1 cellular context compared by ENCODE assay signal in the genomic region with DNA sequence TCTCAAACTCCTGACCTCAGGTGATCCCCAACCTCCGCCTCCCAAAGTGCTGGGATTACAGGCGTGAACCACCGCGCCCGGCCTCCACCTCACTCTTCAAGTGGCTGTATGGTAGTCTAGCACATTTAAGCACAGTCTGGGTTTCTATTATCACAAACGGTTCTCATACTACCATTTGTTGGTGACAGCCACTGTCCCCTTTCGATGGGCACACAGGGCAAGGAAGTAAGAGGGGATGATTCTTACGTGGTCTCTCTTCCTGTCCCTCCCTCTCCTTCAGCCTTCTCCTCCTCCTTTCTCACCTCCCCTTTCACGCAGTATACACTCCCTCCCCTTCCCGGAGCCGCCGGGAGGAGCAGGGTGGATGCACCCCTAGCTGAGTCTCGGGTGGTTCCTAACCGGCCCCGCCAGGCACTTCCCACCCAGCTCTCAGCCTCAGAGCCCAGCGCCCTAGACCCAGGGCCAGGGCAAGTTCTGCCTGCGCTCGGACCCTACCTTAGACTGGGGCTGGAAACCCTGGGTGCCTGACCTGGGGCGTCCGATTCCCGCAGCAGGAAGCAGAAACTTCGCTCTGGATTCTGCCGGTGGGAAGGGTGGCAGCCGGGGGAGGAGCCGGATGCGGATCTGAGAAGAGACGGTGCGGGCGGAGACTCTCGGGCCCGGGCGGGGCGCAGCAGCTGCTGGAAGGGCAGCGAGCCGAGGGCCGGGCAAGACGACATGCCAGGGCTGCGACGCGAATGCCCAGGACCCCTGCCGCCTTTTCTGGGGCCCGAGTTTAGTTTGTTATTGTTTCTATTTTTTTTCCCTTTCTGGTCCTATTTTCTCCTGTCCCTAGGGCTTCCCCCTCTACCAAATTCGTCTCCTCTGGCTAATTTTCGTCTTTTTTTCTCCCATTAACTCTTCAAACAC.
A peak's percentile ranks its signal among the peaks of the same experiment; 100 is the strongest.
TF ChIP-seq lines count a peak whose summit lies in the region.

A gene (minus strand): TSS at position 626 of the 909 bp plus-strand sequence. CDS start 5,062 bp downstream, outside the sequence.

TF ChIP-seq in WTC11, 78 proteins besides CTCF, POLR2A, EP300 and RAD21 (continued from another document):
- TF ChIP-seq, protein P1, sequence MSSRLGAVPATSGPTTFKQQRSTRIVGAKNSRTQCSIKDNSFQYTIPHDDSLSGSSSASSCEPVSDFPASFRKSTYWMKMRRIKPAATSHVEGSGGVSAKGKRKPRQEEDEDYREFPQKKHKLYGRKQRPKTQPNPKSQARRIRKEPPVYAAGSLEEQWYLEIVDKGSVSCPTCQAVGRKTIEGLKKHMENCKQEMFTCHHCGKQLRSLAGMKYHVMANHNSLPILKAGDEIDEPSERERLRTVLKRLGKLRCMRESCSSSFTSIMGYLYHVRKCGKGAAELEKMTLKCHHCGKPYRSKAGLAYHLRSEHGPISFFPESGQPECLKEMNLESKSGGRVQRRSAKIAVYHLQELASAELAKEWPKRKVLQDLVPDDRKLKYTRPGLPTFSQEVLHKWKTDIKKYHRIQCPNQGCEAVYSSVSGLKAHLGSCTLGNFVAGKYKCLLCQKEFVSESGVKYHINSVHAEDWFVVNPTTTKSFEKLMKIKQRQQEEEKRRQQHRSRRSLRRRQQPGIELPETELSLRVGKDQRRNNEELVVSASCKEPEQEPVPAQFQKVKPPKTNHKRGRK (CRISPR knock-in tag; IDR thresholded peaks at IDR 0.05; ENCODE audit: borderline replicate concordance), result 0 out of 2 replicates have a peak, but pooled peaks have one; percentile 76
- TF ChIP-seq, protein P2, sequence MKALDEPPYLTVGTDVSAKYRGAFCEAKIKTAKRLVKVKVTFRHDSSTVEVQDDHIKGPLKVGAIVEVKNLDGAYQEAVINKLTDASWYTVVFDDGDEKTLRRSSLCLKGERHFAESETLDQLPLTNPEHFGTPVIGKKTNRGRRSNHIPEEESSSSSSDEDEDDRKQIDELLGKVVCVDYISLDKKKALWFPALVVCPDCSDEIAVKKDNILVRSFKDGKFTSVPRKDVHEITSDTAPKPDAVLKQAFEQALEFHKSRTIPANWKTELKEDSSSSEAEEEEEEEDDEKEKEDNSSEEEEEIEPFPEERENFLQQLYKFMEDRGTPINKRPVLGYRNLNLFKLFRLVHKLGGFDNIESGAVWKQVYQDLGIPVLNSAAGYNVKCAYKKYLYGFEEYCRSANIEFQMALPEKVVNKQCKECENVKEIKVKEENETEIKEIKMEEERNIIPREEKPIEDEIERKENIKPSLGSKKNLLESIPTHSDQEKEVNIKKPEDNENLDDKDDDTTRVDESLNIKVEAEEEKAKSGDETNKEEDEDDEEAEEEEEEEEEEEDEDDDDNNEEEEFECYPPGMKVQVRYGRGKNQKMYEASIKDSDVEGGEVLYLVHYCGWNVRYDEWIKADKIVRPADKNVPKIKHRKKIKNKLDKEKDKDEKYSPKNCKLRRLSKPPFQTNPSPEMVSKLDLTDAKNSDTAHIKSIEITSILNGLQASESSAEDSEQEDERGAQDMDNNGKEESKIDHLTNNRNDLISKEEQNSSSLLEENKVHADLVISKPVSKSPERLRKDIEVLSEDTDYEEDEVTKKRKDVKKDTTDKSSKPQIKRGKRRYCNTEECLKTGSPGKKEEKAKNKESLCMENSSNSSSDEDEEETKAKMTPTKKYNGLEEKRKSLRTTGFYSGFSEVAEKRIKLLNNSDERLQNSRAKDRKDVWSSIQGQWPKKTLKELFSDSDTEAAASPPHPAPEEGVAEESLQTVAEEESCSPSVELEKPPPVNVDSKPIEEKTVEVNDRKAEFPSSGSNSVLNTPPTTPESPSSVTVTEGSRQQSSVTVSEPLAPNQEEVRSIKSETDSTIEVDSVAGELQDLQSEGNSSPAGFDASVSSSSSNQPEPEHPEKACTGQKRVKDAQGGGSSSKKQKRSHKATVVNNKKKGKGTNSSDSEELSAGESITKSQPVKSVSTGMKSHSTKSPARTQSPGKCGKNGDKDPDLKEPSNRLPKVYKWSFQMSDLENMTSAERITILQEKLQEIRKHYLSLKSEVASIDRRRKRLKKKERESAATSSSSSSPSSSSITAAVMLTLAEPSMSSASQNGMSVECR (CRISPR knock-in tag; IDR thresholded peaks at IDR 0.05; ENCODE audit: borderline replicate concordance), result peak; percentile 79; the same call in 1 of the 2 replicates
- TF ChIP-seq, protein P3, sequence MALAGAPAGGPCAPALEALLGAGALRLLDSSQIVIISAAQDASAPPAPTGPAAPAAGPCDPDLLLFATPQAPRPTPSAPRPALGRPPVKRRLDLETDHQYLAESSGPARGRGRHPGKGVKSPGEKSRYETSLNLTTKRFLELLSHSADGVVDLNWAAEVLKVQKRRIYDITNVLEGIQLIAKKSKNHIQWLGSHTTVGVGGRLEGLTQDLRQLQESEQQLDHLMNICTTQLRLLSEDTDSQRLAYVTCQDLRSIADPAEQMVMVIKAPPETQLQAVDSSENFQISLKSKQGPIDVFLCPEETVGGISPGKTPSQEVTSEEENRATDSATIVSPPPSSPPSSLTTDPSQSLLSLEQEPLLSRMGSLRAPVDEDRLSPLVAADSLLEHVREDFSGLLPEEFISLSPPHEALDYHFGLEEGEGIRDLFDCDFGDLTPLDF (CRISPR knock-in tag; IDR thresholded peaks at IDR 0.05), result no peak
- TF ChIP-seq, protein P4, sequence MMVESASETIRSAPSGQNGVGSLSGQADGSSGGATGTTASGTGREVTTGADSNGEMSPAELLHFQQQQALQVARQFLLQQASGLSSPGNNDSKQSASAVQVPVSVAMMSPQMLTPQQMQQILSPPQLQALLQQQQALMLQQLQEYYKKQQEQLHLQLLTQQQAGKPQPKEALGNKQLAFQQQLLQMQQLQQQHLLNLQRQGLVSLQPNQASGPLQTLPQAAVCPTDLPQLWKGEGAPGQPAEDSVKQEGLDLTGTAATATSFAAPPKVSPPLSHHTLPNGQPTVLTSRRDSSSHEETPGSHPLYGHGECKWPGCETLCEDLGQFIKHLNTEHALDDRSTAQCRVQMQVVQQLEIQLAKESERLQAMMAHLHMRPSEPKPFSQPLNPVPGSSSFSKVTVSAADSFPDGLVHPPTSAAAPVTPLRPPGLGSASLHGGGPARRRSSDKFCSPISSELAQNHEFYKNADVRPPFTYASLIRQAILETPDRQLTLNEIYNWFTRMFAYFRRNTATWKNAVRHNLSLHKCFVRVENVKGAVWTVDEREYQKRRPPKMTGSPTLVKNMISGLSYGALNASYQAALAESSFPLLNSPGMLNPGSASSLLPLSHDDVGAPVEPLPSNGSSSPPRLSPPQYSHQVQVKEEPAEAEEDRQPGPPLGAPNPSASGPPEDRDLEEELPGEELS (CRISPR knock-in tag; IDR thresholded peaks at IDR 0.05), result peak; percentile 72; the same call in 1 of the 2 replicates
- TF ChIP-seq, protein P5, sequence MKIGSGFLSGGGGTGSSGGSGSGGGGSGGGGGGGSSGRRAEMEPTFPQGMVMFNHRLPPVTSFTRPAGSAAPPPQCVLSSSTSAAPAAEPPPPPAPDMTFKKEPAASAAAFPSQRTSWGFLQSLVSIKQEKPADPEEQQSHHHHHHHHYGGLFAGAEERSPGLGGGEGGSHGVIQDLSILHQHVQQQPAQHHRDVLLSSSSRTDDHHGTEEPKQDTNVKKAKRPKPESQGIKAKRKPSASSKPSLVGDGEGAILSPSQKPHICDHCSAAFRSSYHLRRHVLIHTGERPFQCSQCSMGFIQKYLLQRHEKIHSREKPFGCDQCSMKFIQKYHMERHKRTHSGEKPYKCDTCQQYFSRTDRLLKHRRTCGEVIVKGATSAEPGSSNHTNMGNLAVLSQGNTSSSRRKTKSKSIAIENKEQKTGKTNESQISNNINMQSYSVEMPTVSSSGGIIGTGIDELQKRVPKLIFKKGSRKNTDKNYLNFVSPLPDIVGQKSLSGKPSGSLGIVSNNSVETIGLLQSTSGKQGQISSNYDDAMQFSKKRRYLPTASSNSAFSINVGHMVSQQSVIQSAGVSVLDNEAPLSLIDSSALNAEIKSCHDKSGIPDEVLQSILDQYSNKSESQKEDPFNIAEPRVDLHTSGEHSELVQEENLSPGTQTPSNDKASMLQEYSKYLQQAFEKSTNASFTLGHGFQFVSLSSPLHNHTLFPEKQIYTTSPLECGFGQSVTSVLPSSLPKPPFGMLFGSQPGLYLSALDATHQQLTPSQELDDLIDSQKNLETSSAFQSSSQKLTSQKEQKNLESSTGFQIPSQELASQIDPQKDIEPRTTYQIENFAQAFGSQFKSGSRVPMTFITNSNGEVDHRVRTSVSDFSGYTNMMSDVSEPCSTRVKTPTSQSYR (CRISPR knock-in tag; IDR thresholded peaks at IDR 0.05), result peak; percentile 34; the same call in 1 of the 2 replicates
- TF ChIP-seq TEAD1 (CRISPR knock-in tag; IDR thresholded peaks at IDR 0.05) (no peak), ZNF232 (CRISPR knock-in tag; IDR thresholded peaks at IDR 0.05) (no peak), KAT7 (CRISPR knock-in tag; IDR thresholded peaks at IDR 0.05; ENCODE audit: borderline replicate concordance) (0 out of 2 replicates have a peak, but pooled peaks have one; percentile 37), CBFB (CRISPR knock-in tag; IDR thresholded peaks at IDR 0.05; ENCODE audit: low read depth) (no peak), ETV6 (CRISPR knock-in tag; IDR thresholded peaks at IDR 0.05) (peak; percentile 82), GABPB1 (CRISPR knock-in tag; IDR thresholded peaks at IDR 0.05) (0 out of 2 replicates have a peak, but pooled peaks have one; percentile 26)
- TF ChIP-seq, protein P6, sequence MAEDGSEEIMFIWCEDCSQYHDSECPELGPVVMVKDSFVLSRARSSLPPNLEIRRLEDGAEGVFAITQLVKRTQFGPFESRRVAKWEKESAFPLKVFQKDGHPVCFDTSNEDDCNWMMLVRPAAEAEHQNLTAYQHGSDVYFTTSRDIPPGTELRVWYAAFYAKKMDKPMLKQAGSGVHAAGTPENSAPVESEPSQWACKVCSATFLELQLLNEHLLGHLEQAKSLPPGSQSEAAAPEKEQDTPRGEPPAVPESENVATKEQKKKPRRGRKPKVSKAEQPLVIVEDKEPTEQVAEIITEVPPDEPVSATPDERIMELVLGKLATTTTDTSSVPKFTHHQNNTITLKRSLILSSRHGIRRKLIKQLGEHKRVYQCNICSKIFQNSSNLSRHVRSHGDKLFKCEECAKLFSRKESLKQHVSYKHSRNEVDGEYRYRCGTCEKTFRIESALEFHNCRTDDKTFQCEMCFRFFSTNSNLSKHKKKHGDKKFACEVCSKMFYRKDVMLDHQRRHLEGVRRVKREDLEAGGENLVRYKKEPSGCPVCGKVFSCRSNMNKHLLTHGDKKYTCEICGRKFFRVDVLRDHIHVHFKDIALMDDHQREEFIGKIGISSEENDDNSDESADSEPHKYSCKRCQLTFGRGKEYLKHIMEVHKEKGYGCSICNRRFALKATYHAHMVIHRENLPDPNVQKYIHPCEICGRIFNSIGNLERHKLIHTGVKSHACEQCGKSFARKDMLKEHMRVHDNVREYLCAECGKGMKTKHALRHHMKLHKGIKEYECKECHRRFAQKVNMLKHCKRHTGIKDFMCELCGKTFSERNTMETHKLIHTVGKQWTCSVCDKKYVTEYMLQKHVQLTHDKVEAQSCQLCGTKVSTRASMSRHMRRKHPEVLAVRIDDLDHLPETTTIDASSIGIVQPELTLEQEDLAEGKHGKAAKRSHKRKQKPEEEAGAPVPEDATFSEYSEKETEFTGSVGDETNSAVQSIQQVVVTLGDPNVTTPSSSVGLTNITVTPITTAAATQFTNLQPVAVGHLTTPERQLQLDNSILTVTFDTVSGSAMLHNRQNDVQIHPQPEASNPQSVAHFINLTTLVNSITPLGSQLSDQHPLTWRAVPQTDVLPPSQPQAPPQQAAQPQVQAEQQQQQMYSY (CRISPR knock-in tag; IDR thresholded peaks at IDR 0.05), result peak; percentile 44; the same call in 1 of the 2 replicates
- TF ChIP-seq, protein P7, sequence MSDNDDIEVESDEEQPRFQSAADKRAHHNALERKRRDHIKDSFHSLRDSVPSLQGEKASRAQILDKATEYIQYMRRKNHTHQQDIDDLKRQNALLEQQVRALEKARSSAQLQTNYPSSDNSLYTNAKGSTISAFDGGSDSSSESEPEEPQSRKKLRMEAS (CRISPR knock-in tag; IDR thresholded peaks at IDR 0.05), result peak; percentile 59; the same call in 1 of the 2 replicates
- TF ChIP-seq, protein P8, sequence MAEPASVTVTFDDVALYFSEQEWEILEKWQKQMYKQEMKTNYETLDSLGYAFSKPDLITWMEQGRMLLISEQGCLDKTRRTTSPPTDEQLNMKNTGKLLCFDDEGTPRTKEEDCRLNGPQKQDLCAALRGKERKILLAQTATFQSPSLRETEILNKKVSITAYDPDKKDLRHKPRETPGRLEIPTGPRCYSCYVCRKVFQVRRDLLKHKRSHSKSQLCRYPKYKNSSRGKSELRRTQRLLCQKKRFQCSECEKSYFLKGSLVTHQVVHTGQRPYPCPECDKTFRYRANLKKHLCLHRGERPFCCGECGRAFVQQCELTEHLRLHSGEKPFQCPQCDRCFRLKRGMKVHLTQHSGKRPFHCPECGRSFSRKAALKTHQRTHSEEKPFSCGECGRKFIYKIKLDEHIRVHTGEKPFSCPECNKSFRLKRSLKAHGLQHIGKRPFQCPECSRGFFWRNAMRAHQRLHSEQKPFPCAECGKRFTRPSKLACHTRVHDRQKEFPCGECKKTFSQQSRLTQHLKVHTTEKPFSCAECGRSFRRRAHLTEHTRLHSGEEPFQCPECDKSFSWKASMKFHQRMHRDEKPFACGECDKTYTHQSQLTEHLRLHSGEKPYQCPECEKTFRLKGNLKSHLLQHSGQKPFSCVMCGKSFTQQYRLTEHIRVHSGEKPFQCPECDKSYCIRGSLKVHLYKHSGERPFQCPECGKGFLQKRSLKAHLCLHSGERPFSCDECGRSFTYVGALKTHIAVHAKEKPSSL (CRISPR knock-in tag; conservative IDR thresholded peaks at IDR 0.05), result no peak
- TF ChIP-seq, protein P9, sequence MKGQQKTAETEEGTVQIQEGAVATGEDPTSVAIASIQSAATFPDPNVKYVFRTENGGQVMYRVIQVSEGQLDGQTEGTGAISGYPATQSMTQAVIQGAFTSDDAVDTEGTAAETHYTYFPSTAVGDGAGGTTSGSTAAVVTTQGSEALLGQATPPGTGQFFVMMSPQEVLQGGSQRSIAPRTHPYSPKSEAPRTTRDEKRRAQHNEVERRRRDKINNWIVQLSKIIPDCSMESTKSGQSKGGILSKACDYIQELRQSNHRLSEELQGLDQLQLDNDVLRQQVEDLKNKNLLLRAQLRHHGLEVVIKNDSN (CRISPR knock-in tag; IDR thresholded peaks at IDR 0.05), result peak; percentile 10; the same call in 1 of the 2 replicates
